Comparison of ENCODE assay signal across 1 cellular context in genomic region chr12:122894173-122895121, GRCh38.
TF ChIP-seq lines count a peak whose summit lies in the region.

No MANE protein-coding gene starts in this region.

TF ChIP-seq in K562, 482 proteins besides CTCF, POLR2A, EP300 and RAD21 (continued from another document):
- TF ChIP-seq ZBTB40 (IDR thresholded peaks at IDR 0.05) (no peak), ZBTB40 (CRISPR knock-in tag; IDR thresholded peaks at IDR 0.05) (no peak), SRSF3 (IDR thresholded peaks at IDR 0.05; ENCODE audit: insufficient read depth, low read length) (no peak), NR2C2 (CRISPR knock-in tag; IDR thresholded peaks at IDR 0.05) (0 out of 2 replicates have a peak, but pooled peaks have one; percentile 49), NR2C2 (tag; IDR thresholded peaks at IDR 0.05) (no peak), GTF2A2 (tag; IDR thresholded peaks at IDR 0.05) (no peak), KAT8 (IDR thresholded peaks at IDR 0.05; ENCODE audit: low read depth) (no peak), JUND (IDR thresholded peaks at IDR 0.05; ENCODE audit: borderline replicate concordance, low read depth, low read length) (no peak), JUND (tag; IDR thresholded peaks at IDR 0.05; ENCODE audit: borderline replicate concordance, low read depth, low read length) (no peak), SRSF9 (IDR thresholded peaks at IDR 0.05; ENCODE audit: borderline replicate concordance, low read depth, low read length) (no peak), NCOA2 (IDR thresholded peaks at IDR 0.05; ENCODE audit: partially characterized antibody in 2 of 2) (no peak), ZKSCAN1 (IDR thresholded peaks at IDR 0.05; ENCODE audit: low read depth, low read length) (no peak), YY1 (IDR thresholded peaks at IDR 0.05; ENCODE audit: borderline replicate concordance in 1 of 3, control insufficient read depth in 1 of 3, extremely low read depth in 1 of 3, insufficient read depth in 3 of 3, insufficient read length in 1 of 3, insufficient replicate concordance in 2 of 3, low read depth in 1 of 3, low read length in 2 of 3) (no peak), HMGXB4 (CRISPR knock-in tag; IDR thresholded peaks at IDR 0.05) (no peak), MNT (conservative IDR thresholded peaks at IDR 0.05) (peak in 1 of 2 experiments; percentile 44; a peak in 1 of 4 replicates), RNF2 (IDR thresholded peaks at IDR 0.05) (peak; percentile 35; the same call in 1 of the 2 replicates), PML (IDR thresholded peaks at IDR 0.05; ENCODE audit: low read length) (peak; percentile 59; the same call in 1 of the 2 replicates), ZNF263 (CRISPR knock-in tag; IDR thresholded peaks at IDR 0.05; ENCODE audit: borderline replicate concordance) (peak; percentile 88), RBM34 (IDR thresholded peaks at IDR 0.05; ENCODE audit: borderline replicate concordance, insufficient read depth, low read length) (no peak), MEF2D (tag; conservative IDR thresholded peaks at IDR 0.05; ENCODE audit: low read depth) (no peak), ZNF551 (CRISPR knock-in tag; IDR thresholded peaks at IDR 0.05) (no peak), TBL1XR1 (IDR thresholded peaks at IDR 0.05; ENCODE audit: low read length in 2 of 2) (no peak), SMARCA4 (IDR thresholded peaks at IDR 0.05) (peak; percentile 45)
TF ChIP-seq in K562: peak in this region for 57.
